Comparison of ENCODE assay signal across 8 cellular contexts in genomic region chr14:94173885-94174621, GRCh38. TPM values are rescaled to one million over a fixed set of nuclear protein-coding genes. Genes with fewer than 3 reads are reported as not detected.
DNase-seq lines count a peak whose midpoint lies in the region; ATAC-seq and TF ChIP-seq lines count a peak whose summit lies in the region.

Gene PPP4R4 (plus strand): TSS chr14:94174322. CDS start chr14:94174466, 144 bp downstream.

- no peak for TF ChIP-seq CTCF in GM06990 (IDR thresholded peaks at IDR 0.05; ENCODE audit: insufficient read depth, low read length, poor library complexity, severe bottlenecking)
- TF ChIP-seq CTCF in psoas muscle (IDR thresholded peaks at IDR 0.05) = no peak

- peaks cover 20% of the 10 kb centered on the region for H3K4me1 ChIP-seq in psoas muscle

- peak; percentile 84 for DNase-seq in GM06990 (ENCODE audit: extremely low read depth, insufficient read length)
- DNase-seq in NCI-H1417 treated with DMSO at 0.1 percent for 48 hours (lab: John Stamatoyannopoulos, UW) = peak; percentile 52
- DNase-seq in amniotic stem cell (lab: John Stamatoyannopoulos, UW) = peak; percentile 65
- peak; percentile 91 for DNase-seq in left ventricle myocardium superior
- peak; percentile 80 to 87 for DNase-seq in psoas muscle
- DNase-seq in ureter (ENCODE audit: low spot score) = peak; percentile 66

- peak within 1 kb of the TSS; percentile 62 for H3K27ac Mint-ChIP-seq in T-helper 1 cell treated with Interleukin-12 subunit alpha and Interleukin-12 subunit beta and Interleukin-4 antibody, amounts not matched to agents 30 μg/mL and 1 μg/mL, for 36 hours

- H3K36me3 Mint-ChIP-seq in T-helper 1 cell treated with Interleukin-12 subunit alpha and Interleukin-12 subunit beta and Interleukin-4 antibody, amounts not matched to agents 30 μg/mL and 1 μg/mL, for 36 hours (ENCODE audit: low read depth) = no peaks in the 10 kb centered on the region

- H3K27me3 ChIP-seq in GM06990 (replicated peaks; ENCODE audit: control insufficient read depth, insufficient read depth, low read length) (no peaks in the 10 kb centered on the region; the same call in none of the 2 replicates), psoas muscle (ENCODE audit: insufficient read depth in 3 of 3, low read length in 2 of 3) (peaks cover 0 to 36% (median 3%) of the 10 kb centered on the region in 3 donors)

- H3K27ac ChIP-seq in psoas muscle = peak within 1 kb of the TSS; percentile 67

- H3K9me3 Mint-ChIP-seq in T-helper 1 cell treated with Interleukin-12 subunit alpha and Interleukin-12 subunit beta and Interleukin-4 antibody, amounts not matched to agents 30 μg/mL and 1 μg/mL, for 36 hours = no peaks in the 10 kb centered on the region

- WGBS in psoas muscle, 3 donors = 0 to 2% (median 1%) methylated on average over 9 to 79 of the region's 87 CpGs

- H3K27me3 Mint-ChIP-seq in T-helper 1 cell treated with Interleukin-12 subunit alpha and Interleukin-12 subunit beta and Interleukin-4 antibody, amounts not matched to agents 30 μg/mL and 1 μg/mL, for 36 hours (ENCODE audit: low read depth) = peaks cover 51% of the 10 kb centered on the region

- H3K4me3 ChIP-seq in GM06990 (replicated peaks; ENCODE audit: low read depth, low read length) (peak within 1 kb of the TSS; percentile 54), psoas muscle (peak within 1 kb of the TSS; percentile 80)

- ATAC-seq in HG02623 (IDR thresholded peaks at IDR 0.05; ENCODE audit: unreplicated experiment) (peak; percentile 79), left ventricle myocardium superior (peak; percentile 94), psoas muscle (peak; percentile 82 to 92 (median 86))

- peak within 1 kb of the TSS; percentile 81 for H3K4me3 Mint-ChIP-seq in T-helper 1 cell treated with Interleukin-12 subunit alpha and Interleukin-12 subunit beta and Interleukin-4 antibody, amounts not matched to agents 30 μg/mL and 1 μg/mL, for 36 hours

- H3K36me3 ChIP-seq in GM06990 (ENCODE audit: control insufficient read depth, insufficient read depth, low read length) = no peaks in the 10 kb centered on the region
- no peaks in the 10 kb centered on the region for H3K36me3 ChIP-seq in psoas muscle (ENCODE audit: insufficient read depth in 1 of 2, low read depth in 1 of 2)

- H3K9me3 ChIP-seq in psoas muscle = no peaks in the 10 kb centered on the region

- H3K4me1 Mint-ChIP-seq in T-helper 1 cell treated with Interleukin-12 subunit alpha and Interleukin-12 subunit beta and Interleukin-4 antibody, amounts not matched to agents 30 μg/mL and 1 μg/mL, for 36 hours (ENCODE audit: low read depth) = peaks cover 17% of the 10 kb centered on the region

- intact Hi-C loops in left ventricle myocardium superior (cut with micrococcal nuclease) = no loop called here
- intact Hi-C loops in psoas muscle (cut with DNase I) = loop anchor here in 1 of 2 donors (2.0 kb wide), 1 partner anchor 39 kb away; no protein-coding TSS in a partner anchor

RNA-seq across cellular contexts. Expression of gene PPP4R4, which starts in this region (rescaled TPM):
- 0.30 TPM for total RNA-seq in left ventricle myocardium superior
- total RNA-seq in psoas muscle = under 1 TPM in 3 of 4 donors, not detected in 1; 0.13 to 0.73 (median 0.49) TPM
- polyA plus RNA-seq in psoas muscle = under 1 TPM; 0.01 to 0.25 (median 0.09) TPM
- total RNA-seq in ureter = 0.60 TPM

Comparison
In these comparisons a context has a peak if more than half of its experiments do, and no peak if none do; other contexts are left out.
1. Peak in every context shown above with its lines: DNase-seq, ATAC-seq, H3K4me3 ChIP-seq and H3K27ac ChIP-seq.
2. Peak in DNase-seq and ATAC-seq in left ventricle myocardium superior; RNA of the gene not detected or under 1 TPM.
3. Peak in DNase-seq, ATAC-seq, H3K4me3 ChIP-seq and H3K27ac ChIP-seq in psoas muscle; RNA of the gene not detected or under 1 TPM.
4. Peak in DNase-seq in ureter; RNA of the gene not detected or under 1 TPM.